ENCODE assay signal across 8 cellular contexts in the genomic region with DNA sequence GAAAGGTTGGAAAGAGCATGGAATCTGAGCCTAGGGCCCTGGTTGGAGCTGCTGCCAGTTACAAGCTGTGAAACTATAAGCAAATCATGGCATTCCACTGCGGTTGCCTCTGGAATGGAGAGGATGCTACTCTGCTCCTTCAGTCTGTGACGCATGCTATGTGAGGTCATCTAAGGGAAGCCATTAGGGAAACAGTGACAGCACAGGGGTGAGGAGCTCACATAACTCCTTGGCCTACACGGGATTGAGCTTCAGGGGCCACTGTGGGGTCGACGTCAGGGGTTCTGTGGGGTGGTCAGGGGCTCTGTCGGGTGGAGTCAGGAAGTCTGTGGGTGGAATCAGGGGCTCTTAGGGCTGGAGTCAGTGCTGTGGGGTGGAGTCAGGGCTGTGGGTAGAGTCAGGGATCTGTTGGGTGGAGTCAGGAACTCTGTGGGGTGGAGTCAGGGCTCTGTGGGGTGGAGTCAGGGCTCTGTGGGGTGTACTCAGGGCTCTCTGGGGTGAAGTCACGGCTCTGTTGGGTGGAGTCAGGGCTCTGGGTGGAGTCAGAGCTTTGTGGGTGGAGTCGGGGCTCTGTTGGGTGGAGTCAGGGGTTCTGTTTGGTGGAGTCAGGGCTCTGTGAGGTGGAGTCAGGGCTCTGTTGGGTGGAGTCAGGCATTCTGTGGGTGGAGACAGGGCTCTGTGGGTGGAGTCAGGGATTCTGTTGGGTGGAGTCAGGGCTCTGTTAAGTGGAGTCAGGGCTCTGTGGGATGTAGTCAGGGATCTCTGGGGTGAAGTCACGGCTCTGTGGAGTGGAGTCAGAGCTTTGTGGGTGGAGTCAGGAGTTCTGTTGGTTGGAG. TPM values are rescaled to one million over a fixed set of nuclear protein-coding genes. Genes with fewer than 3 reads are reported as not detected.
DNase-seq lines count a peak whose midpoint lies in the region; ATAC-seq, FAIRE-seq and TF ChIP-seq lines count a peak whose summit lies in the region.

No MANE protein-coding gene starts in this region.

- no peak for TF ChIP-seq CTCF in BJ (IDR thresholded peaks at IDR 0.05; ENCODE audit: insufficient read depth, low read depth, low read length)
- TF ChIP-seq CTCF in GM12878 (IDR thresholded peaks at IDR 0.05 in 2 of 3, conservative IDR thresholded peaks at IDR 0.05 in 1 of 3; ENCODE audit: control insufficient read depth in 2 of 3, extremely low read depth in 1 of 3, insufficient read depth in 1 of 3, low read depth in 3 of 3, low read length in 3 of 3), result no peak
- no peak for TF ChIP-seq CTCF in keratinocyte (optimal IDR thresholded peaks at IDR 0.05 in 1 of 3, IDR thresholded peaks at IDR 0.05 in 1 of 3, conservative IDR thresholded peaks at IDR 0.05 in 1 of 3; ENCODE audit: extremely low read depth in 1 of 3, insufficient read depth in 2 of 3, low read length in 3 of 3)

- no peak for TF ChIP-seq RAD21 in GM12878 (IDR thresholded peaks at IDR 0.05; ENCODE audit: insufficient read depth, low read depth, low read length)

- RAD21 ChIA-PET in GM12878 (lab: Charles Lee; ENCODE audit: unreplicated experiment), result no interaction called here

- dilution Hi-C loops in keratinocyte (cut with MboI; ENCODE audit: extremely low pct_ligation_motif_present, low sequenced_read_pairs), result no loop called here

- H3K4me2 ChIP-seq in GM12878 (ENCODE audit: control insufficient read depth, insufficient read depth) (no peak overlapping the region), keratinocyte (ENCODE audit: control insufficient read depth, extremely low read depth, insufficient read depth, low read depth, low read length) (no peak overlapping the region)

- TF ChIP-seq POLR2A in GM12878 (IDR thresholded peaks at IDR 0.05; ENCODE audit: low read depth, low read length), result no peak

- H4K20me1 ChIP-seq in GM12878 (ENCODE audit: control insufficient read depth, insufficient read depth), result 0 out of 2 replicates have a peak, but pooled peaks cover 2% of the 10 kb centered on the region
- H4K20me1 ChIP-seq in keratinocyte (ENCODE audit: control insufficient read depth, extremely low read depth, insufficient read depth, low read length), result no peaks in the 10 kb centered on the region

- DNase-seq in BJ (ENCODE audit: low read depth) (peak; percentile 95), GOT3 (lab: John Stamatoyannopoulos, UW) (peak; percentile 94), OCI-M2 (lab: John Stamatoyannopoulos, UW; ENCODE audit: unreplicated experiment) (peak; percentile 67), GM12878 (ENCODE audit: low read depth, low spot score) (no peak), keratinocyte (ENCODE audit: low read depth, low spot score) (peak; percentile 32), DMS79 (lab: John Stamatoyannopoulos, UW) (no peak)
- peak; percentile 27 for DNase-seq in stimulated activated naive CD8-positive, alpha-beta T cell treated with anti-CD3 and anti-CD28 coated beads, Interleukin-15, Interleukin-2, amounts not matched to agents 100 U/mL and 50 U/mL, for 24 hours

- POLR2A ChIA-PET in BJ (lab: Charles Lee) (interaction anchor here (0.5 to 1.6 kb wide), 4 partner anchors 10 to 886 kb away, joined by 3 to 6 read pairs (median 3); no protein-coding TSS in a partner anchor), GM12878 (lab: Charles Lee) (no interaction called here)

- no peak for FAIRE-seq in GM12878 (lab: Jason Lieb, UNC)
- no peak for FAIRE-seq in keratinocyte (lab: Jason Lieb, UNC)

- no peaks in the 10 kb centered on the region for H3K9me1 ChIP-seq in keratinocyte (ENCODE audit: control insufficient read depth, extremely low read depth, insufficient read depth, low read length)

- no peaks in the 10 kb centered on the region for H3K9me3 ChIP-seq in GM12878 (replicated peaks; ENCODE audit: control insufficient read depth, insufficient read depth, low read length)
- H3K9me3 ChIP-seq in keratinocyte (ENCODE audit: control insufficient read depth, low read depth, low read length), result no peaks in the 10 kb centered on the region

- WGBS in GM12878 (ENCODE audit: insufficient coverage, insufficient replicate concordance, low lambda C conversion rate, missing lambda C conversion rate), result 49% methylated on average over 9 of the region's 9 CpGs

- CTCF ChIA-PET in BJ (lab: Yijun Ruan, JAX), result interaction anchor here (0.7 to 3.5 kb wide), 9 partner anchors 10 to 180 kb away, joined by 3 to 15 read pairs (median 4); no protein-coding TSS in a partner anchor
- CTCF ChIA-PET in GM12878 (lab: Yijun Ruan, JAX), result interaction anchor here (0.6 kb wide), 1 partner anchor 208 kb away, joined by 3 read pairs; no protein-coding TSS in a partner anchor

- H3K4me1 ChIP-seq in GM12878 (ENCODE audit: control insufficient read depth, insufficient read depth, low read length) (no peaks in the 10 kb centered on the region), keratinocyte (ENCODE audit: control insufficient read depth, extremely low read depth, insufficient read depth, low read length) (peaks cover 10% of the 10 kb centered on the region)

- TF ChIP-seq EP300 in GM12878 (IDR thresholded peaks at IDR 0.05; ENCODE audit: borderline replicate concordance in 1 of 2, control insufficient read depth in 1 of 2, low read depth in 2 of 2, low read length in 2 of 2), result no peak

- BruUV-seq in GM12878 (replicated peaks; lab: Mats Ljungman, UMichigan), result no TSS peak

- H3K27me3 ChIP-seq in BJ (ENCODE audit: control insufficient read depth, insufficient read depth, low read length), result no peaks in the 10 kb centered on the region
- H3K27me3 ChIP-seq in GM12878 (replicated peaks in 1 of 2; ENCODE audit: control insufficient read depth in 2 of 2, insufficient read depth in 2 of 2, low read length in 1 of 2), result peaks cover 0 to 4% of the 10 kb centered on the region in 2 experiments; a peak in 2 of 4 replicates
- no peaks in the 10 kb centered on the region for H3K27me3 ChIP-seq in keratinocyte (ENCODE audit: control insufficient read depth, extremely low read depth, insufficient read depth, low read length)

- H3K79me2 ChIP-seq in GM12878 (ENCODE audit: control insufficient read depth, insufficient read depth, low read length) (no peaks in the 10 kb centered on the region), keratinocyte (ENCODE audit: control insufficient read depth, insufficient read depth, low read length) (no peaks in the 10 kb centered on the region)

- peak; percentile 91 for ATAC-seq in GM12878
- peak; percentile 58 for ATAC-seq in stimulated activated naive CD8-positive, alpha-beta T cell treated with anti-CD3 and anti-CD28 coated beads, Interleukin-15, Interleukin-2, amounts not matched to agents 100 U/mL and 50 U/mL, for 24 hours
- no peak for ATAC-seq in HG03135 (IDR thresholded peaks at IDR 0.05; ENCODE audit: unreplicated experiment)

- H3K4me3 ChIP-seq in BJ (ENCODE audit: low read depth, low read length) (no peak overlapping the region), GM12878 (no peak overlapping the region), keratinocyte (ENCODE audit: control insufficient read depth in 2 of 3, extremely low read depth in 1 of 3, insufficient read depth in 2 of 3, low read depth in 1 of 3, low read length in 3 of 3) (no peak overlapping the region)

- SMC1A ChIA-PET in GM12878 (lab: Charles Lee; ENCODE audit: uncharacterized antibody, unreplicated experiment), result interaction anchor here (0.6 to 0.7 kb wide), 2 partner anchors 11 to 687 kb away, joined by 3 read pairs; no protein-coding TSS in a partner anchor

- H3K36me3 ChIP-seq in BJ (ENCODE audit: control insufficient read depth, insufficient read depth, low read length) (no peaks in the 10 kb centered on the region), GM12878 (ENCODE audit: control insufficient read depth in 2 of 2, insufficient read depth in 2 of 2, low read length in 1 of 2) (no peaks in the 10 kb centered on the region), keratinocyte (ENCODE audit: control insufficient read depth in 2 of 2, extremely low read depth in 1 of 2, insufficient read depth in 2 of 2, low read length in 2 of 2) (no peaks in the 10 kb centered on the region)

- in situ Hi-C loops in GM12878 (cut with MboI), result no loop called here

- intact Hi-C loops in GM12878 (cut with micrococcal nuclease; ENCODE audit: unreplicated experiment), result no loop called here

- no peak overlapping the region for H2AFZ ChIP-seq in GM12878 (ENCODE audit: control insufficient read depth, low read depth, low read length)
- no peak overlapping the region for H2AFZ ChIP-seq in keratinocyte (ENCODE audit: control insufficient read depth, low read length)

- H3K9ac ChIP-seq in GM12878 (ENCODE audit: control insufficient read depth, insufficient read depth, low read length) (no peak overlapping the region), keratinocyte (ENCODE audit: control insufficient read depth, extremely low read depth, insufficient read depth, low read length) (no peak overlapping the region)

- H3K27ac ChIP-seq in GM12878 (ENCODE audit: control insufficient read depth, insufficient read depth) (no peak overlapping the region), keratinocyte (ENCODE audit: control insufficient read depth, insufficient read depth, low read length) (no peak overlapping the region)

RNA-seq across cellular contexts. Expression of a gene that starts 35.8 kb away (rescaled TPM):
- polyA plus RNA-seq in BJ (2011; rRNA removed) (0.87 and 0.97 TPM in 2 replicates), GM12878 (2011; rRNA removed) (0.03 TPM in 1 of 2 replicates, not detected in the other), GM12878 (2014; fragmentation: Illumina TruSeq; extraction: Trizol) (not detected in 2 replicates), GM12878 (2014; fragmentation: Nextera tagmentation; extraction: Ambion mirVana) (not detected), GM12878 (2014; rRNA removed) (not detected in 2 replicates), GM12878 (2016; fragmentation: Nextera tagmentation; extraction: Ambion mirVana) (not detected), keratinocyte (0.02 to 0.03 TPM in 2 of 3 replicates, not detected in the other)
- 0.31 and 0.43 TPM in 2 replicates for polyA minus RNA-seq in BJ (2011; rRNA and poly(A)+ RNA removed)
- not detected in 2 replicates for total RNA-seq in GM12878 (2013; cell fraction: nucleolus; rRNA removed)
- total RNA-seq in GM12878 (2014; rRNA removed) (not detected in 2 replicates), GM12878 (2014; rRNA removed; fragmentation: Illumina TruSeq; extraction: Trizol) (not detected in 2 replicates), GM12878 (2021) (not detected in 2 replicates)
- polyA plus RNA-seq in GM12878 (2011; ENCODE audit: low read depth), result not detected
- polyA plus RNA-seq in GM12878 (2011; cell fraction: cytosol; rRNA removed), result not detected in 2 replicates
- polyA plus RNA-seq in GM12878 (2011; cell fraction: nucleus; rRNA removed), result not detected in 2 replicates
- not detected in 2 replicates for polyA plus RNA-seq in GM12878 (2012)
- not detected in 2 replicates for polyA minus RNA-seq in GM12878 (2011; rRNA and poly(A)+ RNA removed)
- not detected in 2 replicates for polyA minus RNA-seq in GM12878 (2011; cell fraction: cytosol; rRNA and poly(A)+ RNA removed)
- polyA minus RNA-seq in GM12878 (2011; cell fraction: nucleus; rRNA and poly(A)+ RNA removed), result not detected in 2 replicates
- not detected for polyA plus RNA-seq in keratinocyte (2011; ENCODE audit: low read depth)
- polyA plus RNA-seq in keratinocyte (2011; cell fraction: cytosol; rRNA removed), result not detected in 2 replicates
- not detected in 2 replicates for polyA plus RNA-seq in keratinocyte (2011; cell fraction: nucleus; rRNA removed)
- not detected in 2 replicates for polyA plus RNA-seq in keratinocyte (2012; ENCODE audit: low replicate concordance)
- polyA minus RNA-seq in keratinocyte, result not detected in 3 replicates
- not detected for polyA minus RNA-seq in keratinocyte (2011; cell fraction: cytosol; rRNA and poly(A)+ RNA removed)
- not detected in 2 replicates for polyA minus RNA-seq in keratinocyte (2011; cell fraction: nucleus; rRNA and poly(A)+ RNA removed)

Comparison
In these comparisons a context has a peak if more than half of its experiments do, and no peak if none do; other contexts are left out.
1. DNase-seq: peak in BJ (single experiment), GOT3 (single experiment), OCI-M2 (single experiment), keratinocyte (single experiment) and stimulated activated naive CD8-positive, alpha-beta T cell treated with anti-CD3 and anti-CD28 coated beads, Interleukin-15, Interleukin-2, amounts not matched to agents 100 U/mL and 50 U/mL, for 24 hours (single experiment); none in GM12878 (single experiment) and DMS79 (single experiment).